Comparison of ENCODE assay signal across 10 cellular contexts in the genomic region with DNA sequence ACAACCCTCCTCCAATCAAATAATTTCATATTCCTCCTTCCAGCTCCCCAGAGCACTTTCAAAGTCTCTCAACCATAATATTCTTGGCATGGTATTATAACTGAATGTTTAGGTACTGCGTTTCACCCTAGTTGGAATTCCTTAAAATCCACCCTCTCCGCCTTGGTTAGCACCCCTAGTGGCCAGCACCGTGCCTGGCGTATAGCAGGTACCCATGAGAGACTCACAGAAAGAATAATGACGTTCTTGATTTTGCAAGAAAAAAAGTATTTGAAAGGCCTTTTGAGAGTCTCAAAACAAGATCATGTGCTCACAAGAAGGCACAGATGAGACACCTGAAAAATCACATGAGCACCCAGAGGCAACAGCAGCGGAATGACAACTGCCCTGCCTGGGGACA. TPM values are rescaled to one million over a fixed set of nuclear protein-coding genes. Genes with fewer than 3 reads are reported as not detected.
DNase-seq lines count a peak whose midpoint lies in the region; ATAC-seq and TF ChIP-seq lines count a peak whose summit lies in the region.
"Had no signal": no experiment of that assay in that cellular context is flagged by ENCODE, and none has a peak within 500 bp of the region (broad histone marks: within the 10 kb centered on the region; RNA-seq: fewer than 3 reads in every experiment).

No MANE protein-coding gene starts in this region.

- no peaks in the 10 kb centered on the region for H3K36me3 Mint-ChIP-seq in activated CD8-positive, alpha-beta T cell treated with anti-CD3 and anti-CD28 coated beads for 36 hours (ENCODE audit: low read depth)
- H3K36me3 Mint-ChIP-seq in activated CD8-positive, alpha-beta T cell treated with anti-CD3 and anti-CD28 coated beads, Interleukin-2, amount 10 ng/mL, durations not matched to agents 7 days and 5 days (ENCODE audit: low read depth): no peaks in the 10 kb centered on the region

- intact Hi-C loops in activated CD8-positive, alpha-beta T cell treated with anti-CD3 and anti-CD28 coated beads for 36 hours (cut with micrococcal nuclease): no loop called here
- intact Hi-C loops in OCI-LY7 (cut with micrococcal nuclease; ENCODE audit: unreplicated experiment): no loop called here
- intact Hi-C loops in transverse colon (cut with DNase I; ENCODE audit: low total_unique reads): no loop called here

- CTCF ChIA-PET in activated CD8-positive, alpha-beta T cell treated with anti-CD3 and anti-CD28 coated beads for 36 hours (lab: Charles Lee): interaction anchor here (0.9 to 1.2 kb wide), 4 partner anchors 9 to 66 kb away, joined by 3 read pairs; no protein-coding TSS in a partner anchor
- CTCF ChIA-PET in activated CD8-positive, alpha-beta T cell treated with anti-CD3 and anti-CD28 coated beads, Interleukin-2, amount 10 ng/mL, durations not matched to agents 7 days and 5 days (lab: Charles Lee): no interaction called here
- CTCF ChIA-PET in OCI-LY7 (lab: Charles Lee; ENCODE audit: unreplicated experiment): no interaction called here

- no peak overlapping the region for H3K4me3 Mint-ChIP-seq in activated CD8-positive, alpha-beta T cell treated with anti-CD3 and anti-CD28 coated beads for 36 hours
- H3K4me3 Mint-ChIP-seq in activated CD8-positive, alpha-beta T cell treated with anti-CD3 and anti-CD28 coated beads, Interleukin-2, amount 10 ng/mL, durations not matched to agents 7 days and 5 days: no peak overlapping the region

- POLR2A ChIA-PET in activated CD8-positive, alpha-beta T cell treated with anti-CD3 and anti-CD28 coated beads for 36 hours (lab: Charles Lee): no interaction called here
- POLR2A ChIA-PET in activated CD8-positive, alpha-beta T cell treated with anti-CD3 and anti-CD28 coated beads, Interleukin-2, amount 10 ng/mL, durations not matched to agents 7 days and 5 days (lab: Charles Lee): interaction anchor here (0.6 kb wide), 1 partner anchor 288 kb away, joined by 3 read pairs; no protein-coding TSS in a partner anchor
- POLR2A ChIA-PET in OCI-LY7 (lab: Charles Lee): no interaction called here

- no peak overlapping the region for H2AFZ ChIP-seq in OCI-LY7 (ENCODE audit: low read length)

- H3K9me3 ChIP-seq in OCI-LY7 (ENCODE audit: low read length): no peaks in the 10 kb centered on the region
- no peaks in the 10 kb centered on the region for H3K9me3 ChIP-seq in transverse colon

- H3K4me2 ChIP-seq in OCI-LY7 (ENCODE audit: low read length): no peak overlapping the region
- H3K4me2 ChIP-seq: BLaER1 treated with 17β-estradiol and CSF1 and Interleukin-3, amounts not matched to agents 10 nM and 100 nM had no signal

- no peak for TF ChIP-seq EP300 in transverse colon (IDR thresholded peaks at IDR 0.05; ENCODE audit: low read depth)

- H3K9me3 Mint-ChIP-seq in activated CD8-positive, alpha-beta T cell treated with anti-CD3 and anti-CD28 coated beads for 36 hours: no peaks in the 10 kb centered on the region
- H3K9me3 Mint-ChIP-seq in activated CD8-positive, alpha-beta T cell treated with anti-CD3 and anti-CD28 coated beads, Interleukin-2, amount 10 ng/mL, durations not matched to agents 7 days and 5 days (ENCODE audit: insufficient read depth): no peaks in the 10 kb centered on the region

- DNase-seq in activated CD8-positive, alpha-beta T cell treated with anti-CD3 and anti-CD28 coated beads for 36 hours: no peak
- DNase-seq in activated CD8-positive, alpha-beta T cell treated with anti-CD3 and anti-CD28 coated beads, Interleukin-2, amount 10 ng/mL, durations not matched to agents 7 days and 5 days: no peak
- DNase-seq in OCI-LY7 (ENCODE audit: low spot score): peak; percentile 2
- no peak for DNase-seq in fibroblast of pulmonary artery (ENCODE audit: low read depth)
- DNase-seq in transverse colon: no peak
- no peak for DNase-seq in NCI-H2029 (lab: John Stamatoyannopoulos, UW)
- DNase-seq: T-helper 9 cell had no signal

- WGBS in transverse colon (ENCODE audit: low coverage in 1 of 2), 2 donors: 60 to 72% methylated on average over 3 to 6 of the region's 6 CpGs

- no peaks in the 10 kb centered on the region for H3K79me2 ChIP-seq in OCI-LY7 (ENCODE audit: insufficient read depth, low read depth, low read length)

- H3K27me3 ChIP-seq in transverse colon: no peaks in the 10 kb centered on the region
- H3K27me3 ChIP-seq: BLaER1 treated with 17β-estradiol and CSF1 and Interleukin-3, amounts not matched to agents 10 nM and 100 nM had no signal

- no peak overlapping the region for H3K27ac Mint-ChIP-seq in activated CD8-positive, alpha-beta T cell treated with anti-CD3 and anti-CD28 coated beads for 36 hours
- no peak overlapping the region for H3K27ac Mint-ChIP-seq in activated CD8-positive, alpha-beta T cell treated with anti-CD3 and anti-CD28 coated beads, Interleukin-2, amount 10 ng/mL, durations not matched to agents 7 days and 5 days

- H3K27me3 Mint-ChIP-seq in activated CD8-positive, alpha-beta T cell treated with anti-CD3 and anti-CD28 coated beads for 36 hours: no peaks in the 10 kb centered on the region
- H3K27me3 Mint-ChIP-seq in activated CD8-positive, alpha-beta T cell treated with anti-CD3 and anti-CD28 coated beads, Interleukin-2, amount 10 ng/mL, durations not matched to agents 7 days and 5 days (ENCODE audit: low read depth): no peaks in the 10 kb centered on the region

- in situ Hi-C loops in transverse colon (cut with MboI; ENCODE audit: low pct_ligation_motif_present in 1 of 4, low pct_unique_long_range_greater_than_20kb in 1 of 4, low sequenced_read_pairs in 3 of 4): no loop called here

- H3K27ac ChIP-seq in OCI-LY7 (ENCODE audit: low read depth, low read length, poor library complexity, severe bottlenecking): no peak overlapping the region
- no peak overlapping the region for H3K27ac ChIP-seq in transverse colon
- H3K27ac ChIP-seq: BLaER1 treated with 17β-estradiol and CSF1 and Interleukin-3, amounts not matched to agents 10 nM and 100 nM had no signal

- ATAC-seq in activated CD8-positive, alpha-beta T cell treated with anti-CD3 and anti-CD28 coated beads for 36 hours: no peak
- no peak for ATAC-seq in activated CD8-positive, alpha-beta T cell treated with anti-CD3 and anti-CD28 coated beads, Interleukin-2, amount 10 ng/mL, durations not matched to agents 7 days and 5 days
- ATAC-seq in GM18517 (IDR thresholded peaks at IDR 0.05; ENCODE audit: unreplicated experiment) (no peak), GM19023 (IDR thresholded peaks at IDR 0.05; ENCODE audit: unreplicated experiment) (no peak)

- no peaks in the 10 kb centered on the region for H4K20me1 ChIP-seq in OCI-LY7 (ENCODE audit: insufficient read depth, low read length)
- H4K20me1 ChIP-seq: BLaER1 treated with 17β-estradiol and CSF1 and Interleukin-3, amounts not matched to agents 10 nM and 100 nM had no signal

- BruUV-seq in OCI-LY7 (replicated peaks; lab: Mats Ljungman, UMichigan): no TSS peak

- no peak for TF ChIP-seq POLR2A in transverse colon (IDR thresholded peaks at IDR 0.05)

- no peaks in the 10 kb centered on the region for H3K36me3 ChIP-seq in OCI-LY7 (ENCODE audit: insufficient read depth, low read length)
- no peaks in the 10 kb centered on the region for H3K36me3 ChIP-seq in transverse colon

- no peak overlapping the region for H3K4me3 ChIP-seq in OCI-LY7 (ENCODE audit: low read depth, low read length, poor library complexity, severe bottlenecking)
- H3K4me3 ChIP-seq in fibroblast of pulmonary artery (replicated peaks; ENCODE audit: low read depth, low read length): no peak overlapping the region
- no peak overlapping the region for H3K4me3 ChIP-seq in transverse colon
- H3K4me3 ChIP-seq: BLaER1 treated with 17β-estradiol and CSF1 and Interleukin-3, amounts not matched to agents 10 nM and 100 nM had no signal

- no peaks in the 10 kb centered on the region for H3K4me1 ChIP-seq in OCI-LY7 (ENCODE audit: insufficient read depth, low read length, poor library complexity, severe bottlenecking)
- no peaks in the 10 kb centered on the region for H3K4me1 ChIP-seq in transverse colon

- H3K9me2 ChIP-seq in OCI-LY7 (ENCODE audit: insufficient read depth, low read length): no peaks in the 10 kb centered on the region

- H3K4me1 Mint-ChIP-seq in activated CD8-positive, alpha-beta T cell treated with anti-CD3 and anti-CD28 coated beads for 36 hours (ENCODE audit: low read depth): no peaks in the 10 kb centered on the region
- no peaks in the 10 kb centered on the region for H3K4me1 Mint-ChIP-seq in activated CD8-positive, alpha-beta T cell treated with anti-CD3 and anti-CD28 coated beads, Interleukin-2, amount 10 ng/mL, durations not matched to agents 7 days and 5 days (ENCODE audit: low read depth)

- peak; percentile 18 for TF ChIP-seq CTCF in activated CD8-positive, alpha-beta T cell treated with anti-CD3 and anti-CD28 coated beads for 36 hours (IDR thresholded peaks at IDR 0.05)
- TF ChIP-seq CTCF in OCI-LY7 (conservative IDR thresholded peaks at IDR 0.05; ENCODE audit: low read length): peak; percentile 77
- peak; percentile 48 for TF ChIP-seq CTCF in fibroblast of pulmonary artery (IDR thresholded peaks at IDR 0.05; ENCODE audit: low read length, missing control alignments)
- TF ChIP-seq CTCF in transverse colon (IDR thresholded peaks at IDR 0.05): peak in 3 of 5 experiments; percentile 16 to 27 (median 23)

RNA-seq across cellular contexts. Expression of a gene that starts 50.8 kb away (rescaled TPM):
- not detected for total RNA-seq in activated CD8-positive, alpha-beta T cell treated with anti-CD3 and anti-CD28 coated beads for 36 hours
- total RNA-seq in activated CD8-positive, alpha-beta T cell treated with anti-CD3 and anti-CD28 coated beads, Interleukin-2, amount 10 ng/mL, durations not matched to agents 7 days and 5 days: not detected
- not detected in 2 replicates for total RNA-seq in OCI-LY7 (2014; rRNA removed; shearing (Covaris generic))
- not detected in 2 replicates for total RNA-seq in OCI-LY7 (2022)
- total RNA-seq in transverse colon: 10 to 100 TPM in 1 of 4 donors, 1 to 10 TPM in 3; 3.7 to 41.1 (median 5.3) TPM

Comparison
In these comparisons a context has a peak if more than half of its experiments do, and no peak if none do; other contexts are left out.
1. CTCF ChIP-seq: peak in every context shown above with its lines; median percentile 77 in OCI-LY7; 48 in fibroblast of pulmonary artery; 23 in transverse colon; 18 in activated CD8-positive, alpha-beta T cell treated with anti-CD3 and anti-CD28 coated beads for 36 hours.
2. RNA of a gene that starts 50.8 kb away (total RNA-seq): 3.7 to 41.1 TPM in transverse colon; not detected in activated CD8-positive, alpha-beta T cell treated with anti-CD3 and anti-CD28 coated beads for 36 hours, not detected in activated CD8-positive, alpha-beta T cell treated with anti-CD3 and anti-CD28 coated beads, Interleukin-2, amount 10 ng/mL, durations not matched to agents 7 days and 5 days and not detected in OCI-LY7; every median in the first group is over 4 times any median in the second.